In genomic region chr18:58235001-58235436, GRCh38 we compare ENCODE assay signal across 17 cellular contexts.
A peak's percentile ranks its signal among the peaks of the same experiment; 100 is the strongest.
DNase-seq lines count a peak whose midpoint lies in the region; ATAC-seq and TF ChIP-seq lines count a peak whose summit lies in the region.
"Had no signal": no experiment of that assay in that cellular context is flagged by ENCODE, and none has a peak within 500 bp of the region (broad histone marks: within the 10 kb centered on the region; RNA-seq: fewer than 3 reads in every experiment).

No MANE protein-coding gene starts in this region.

- DNase-seq in COR-L47 (lab: John Stamatoyannopoulos, UW): peak; percentile 50
- DNase-seq in NCI-H1417 (lab: John Stamatoyannopoulos, UW): peak in 2 of 3 experiments; percentile 50 to 81
- peak; percentile 61 for DNase-seq in cerebellar cortex (ENCODE audit: low spot score)
- DNase-seq in mucosa of descending colon: peak in 2 of 3 donors; percentile 46 to 53
- DNase-seq in NCI-H187 (lab: John Stamatoyannopoulos, UW): no peak
- no peak for DNase-seq in activated CD4-positive, alpha-beta T cell treated with anti-CD3 and anti-CD28 coated beads, Interleukin-2, amount 10 ng/mL, durations not matched to agents 7 days and 5 days
- DNase-seq in naive thymus-derived CD4-positive, alpha-beta T cell: no peak
- no peak for DNase-seq in mesenteric fat pad (ENCODE audit: low spot score)
- DNase-seq: activated CD4-positive, CD25-positive, alpha-beta regulatory T cell treated with anti-CD3 and anti-CD28 coated beads, Interleukin-2, amount 50 U/mL, for 72 hours; activated T-cell treated with anti-CD3 and anti-CD28 coated beads for 4 hours; DND-41; mesenchymal stem cell; NCI-H1930; PC-9 had no signal

- no peak overlapping the region for H3K27ac Mint-ChIP-seq in activated CD4-positive, alpha-beta T cell treated with anti-CD3 and anti-CD28 coated beads, Interleukin-2, amount 10 ng/mL, durations not matched to agents 7 days and 5 days
- peak overlapping the region in 1 of 9 donors; percentile 51 for H3K27ac Mint-ChIP-seq in naive thymus-derived CD4-positive, alpha-beta T cell

- no peaks in the 10 kb centered on the region for H3K27me3 Mint-ChIP-seq in activated CD4-positive, alpha-beta T cell treated with anti-CD3 and anti-CD28 coated beads, Interleukin-2, amount 10 ng/mL, durations not matched to agents 7 days and 5 days
- H3K27me3 Mint-ChIP-seq in naive thymus-derived CD4-positive, alpha-beta T cell: no peaks in the 10 kb centered on the region
- H3K27me3 Mint-ChIP-seq: IgD-negative memory B cell had no signal

- no peaks in the 10 kb centered on the region for H3K36me3 Mint-ChIP-seq in activated CD4-positive, alpha-beta T cell treated with anti-CD3 and anti-CD28 coated beads, Interleukin-2, amount 10 ng/mL, durations not matched to agents 7 days and 5 days (ENCODE audit: low read depth)
- peaks cover 0 to 5% (median 0%) of the 10 kb centered on the region in 5 donors for H3K36me3 Mint-ChIP-seq in naive thymus-derived CD4-positive, alpha-beta T cell

- no peak for TF ChIP-seq CTCF in mucosa of descending colon (IDR thresholded peaks at IDR 0.05)

- no peaks in the 10 kb centered on the region for H3K9me3 Mint-ChIP-seq in activated CD4-positive, alpha-beta T cell treated with anti-CD3 and anti-CD28 coated beads, Interleukin-2, amount 10 ng/mL, durations not matched to agents 7 days and 5 days
- H3K9me3 Mint-ChIP-seq in naive thymus-derived CD4-positive, alpha-beta T cell: peaks cover 0 to 7% (median 0%) of the 10 kb centered on the region in 11 donors

- H3K4me1 ChIP-seq in mucosa of descending colon (ENCODE audit: low read depth): peaks cover 30% of the 10 kb centered on the region
- no peaks in the 10 kb centered on the region for H3K4me1 ChIP-seq in naive thymus-derived CD4-positive, alpha-beta T cell (ENCODE audit: control insufficient read depth in 2 of 2, insufficient read depth in 2 of 2, low read length in 2 of 2)
- H3K4me1 ChIP-seq: tibial nerve had no signal

- ATAC-seq in mucosa of descending colon: peak; percentile 84
- ATAC-seq in naive thymus-derived CD4-positive, alpha-beta T cell: no peak

- POLR2A ChIA-PET in activated CD4-positive, alpha-beta T cell treated with anti-CD3 and anti-CD28 coated beads, Interleukin-2, amount 10 ng/mL, durations not matched to agents 7 days and 5 days (lab: Charles Lee): no interaction called here
- POLR2A ChIA-PET in naive thymus-derived CD4-positive, alpha-beta T cell (lab: Charles Lee): no interaction called here

- no peaks in the 10 kb centered on the region for H3K27me3 ChIP-seq in naive thymus-derived CD4-positive, alpha-beta T cell (ENCODE audit: control insufficient read depth in 2 of 2, insufficient read depth in 2 of 2, low read length in 2 of 2)
- H3K27me3 ChIP-seq: tibial nerve had no signal

- no peaks in the 10 kb centered on the region for H3K4me1 Mint-ChIP-seq in activated CD4-positive, alpha-beta T cell treated with anti-CD3 and anti-CD28 coated beads, Interleukin-2, amount 10 ng/mL, durations not matched to agents 7 days and 5 days
- no peaks in the 10 kb centered on the region for H3K4me1 Mint-ChIP-seq in naive thymus-derived CD4-positive, alpha-beta T cell

- no peak overlapping the region for H3K4me3 ChIP-seq in mucosa of descending colon
- no peak overlapping the region for H3K4me3 ChIP-seq in naive thymus-derived CD4-positive, alpha-beta T cell (ENCODE audit: low read length)
- H3K4me3 ChIP-seq: PC-9, tibial nerve had no signal

- CTCF ChIA-PET in activated CD4-positive, alpha-beta T cell treated with anti-CD3 and anti-CD28 coated beads, Interleukin-2, amount 10 ng/mL, durations not matched to agents 7 days and 5 days (lab: Charles Lee): no interaction called here
- CTCF ChIA-PET in naive thymus-derived CD4-positive, alpha-beta T cell (lab: Charles Lee): interaction anchor here (0.9 kb wide), 1 partner anchor 567 kb away, joined by 3 read pairs; no protein-coding TSS in a partner anchor

- intact Hi-C loops in mucosa of descending colon (cut with DNase I, micrococcal nuclease): no loop called here
- intact Hi-C loops in naive thymus-derived CD4-positive, alpha-beta T cell (cut with micrococcal nuclease): no loop called here

- H3K36me3 ChIP-seq in mucosa of descending colon (ENCODE audit: low read depth): no peaks in the 10 kb centered on the region
- H3K36me3 ChIP-seq in naive thymus-derived CD4-positive, alpha-beta T cell (ENCODE audit: control insufficient read depth in 2 of 3, insufficient read depth in 3 of 3, low read length in 3 of 3): no peaks in the 10 kb centered on the region
- H3K36me3 ChIP-seq: tibial nerve had no signal

- H3K4me3 Mint-ChIP-seq in activated CD4-positive, alpha-beta T cell treated with anti-CD3 and anti-CD28 coated beads, Interleukin-2, amount 10 ng/mL, durations not matched to agents 7 days and 5 days: no peak overlapping the region
- no peak overlapping the region for H3K4me3 Mint-ChIP-seq in naive thymus-derived CD4-positive, alpha-beta T cell
- H3K4me3 Mint-ChIP-seq: IgD-negative memory B cell had no signal

- no peaks in the 10 kb centered on the region for H3K9me3 ChIP-seq in mucosa of descending colon
- no peaks in the 10 kb centered on the region for H3K9me3 ChIP-seq in naive thymus-derived CD4-positive, alpha-beta T cell (ENCODE audit: control insufficient read depth in 2 of 3, low read length in 3 of 3)

- H3K27ac ChIP-seq in naive thymus-derived CD4-positive, alpha-beta T cell (ENCODE audit: low read depth, low read length): no peak overlapping the region
- H3K27ac ChIP-seq: parathyroid adenoma, PC-9, tibial nerve had no signal

Comparison
In these comparisons a context has a peak if more than half of its experiments do, and no peak if none do; other contexts are left out.
1. DNase-seq: peak in COR-L47 (single experiment), NCI-H1417 (2 of 3), cerebellar cortex (single experiment) and mucosa of descending colon (2 of 3); none in NCI-H187 (0 of 2), activated CD4-positive, alpha-beta T cell treated with anti-CD3 and anti-CD28 coated beads, Interleukin-2, amount 10 ng/mL, durations not matched to agents 7 days and 5 days (single experiment), naive thymus-derived CD4-positive, alpha-beta T cell (0 of 9) and mesenteric fat pad (single experiment).